Comparison of ENCODE assay signal across 24 cellular contexts in genomic region chr5:169283887-169284286, GRCh38.
"Had no signal": no experiment of that assay in that cellular context is flagged by ENCODE, and none has a peak within 500 bp of the region (broad histone marks: within the 10 kb centered on the region; RNA-seq: fewer than 3 reads in every experiment).

No MANE protein-coding gene starts in this region.

- H3K4me3 ChIP-seq: stomach, suprapubic skin, testis, thoracic aorta, thyroid gland, tibial artery, tibial nerve, transverse colon, upper lobe of left lung, upper lobe of right lung, uterus, vagina had no signal

- H3K36me3 ChIP-seq: stomach, suprapubic skin, thoracic aorta, thyroid gland, tibial artery, tibial nerve, transverse colon, upper lobe of left lung, upper lobe of right lung, uterus, vagina had no signal

- H3K27me3 ChIP-seq: stomach, suprapubic skin, testis, thyroid gland, tibial artery, tibial nerve, transverse colon, upper lobe of left lung, upper lobe of right lung, uterus, vagina had no signal

- H3K27ac ChIP-seq: stomach, suprapubic skin, testis, thoracic aorta, thyroid gland, tibial artery, tibial nerve, upper lobe of left lung, upper lobe of right lung, uterus, vagina had no signal

- DNase-seq: stimulated activated CD4-positive, alpha-beta T cell treated with anti-CD3 and anti-CD28 coated beads, Interleukin-2, amount 100 ng/mL, for 48 hours; stimulated activated CD4-positive, alpha-beta T cell treated with anti-CD3 and anti-CD28 coated beads, Interleukin-4, amount 100 ng/mL, for 1 hour; stimulated activated CD4-positive, alpha-beta T cell treated with anti-CD3 and anti-CD28 coated beads, Interleukin-4, amount 100 ng/mL, for 24 hours; stimulated activated CD4-positive, alpha-beta T cell treated with anti-CD3 and anti-CD28 coated beads, Interleukin-4, amount 100 ng/mL, for 4 hours; stimulated activated CD8-positive, alpha-beta memory T cell treated with anti-CD3 and anti-CD28 coated beads, Interleukin-4, amount 100 ng/mL, for 48 hours; stimulated activated naive B cell treated with anti-CD40 and anti-IgM and Interleukin-4, amounts not matched to agents 10 μg/mL and 1 μg/mL and 100 μg/mL, for 72 hours; stimulated activated naive CD4-positive, alpha-beta T cell; stimulated activated naive CD4-positive, alpha-beta T cell treated with Interleukin-2 at 50 U/mL for 16 hours; stimulated activated naive CD8-positive, alpha-beta T cell treated with anti-CD3 and anti-CD28 coated beads, Interleukin-15, amount 100 ng/mL, for 72 hours; stimulated activated naive CD8-positive, alpha-beta T cell treated with anti-CD3 and anti-CD28 coated beads, Interleukin-15, Interleukin-2, amounts not matched to agents 100 U/mL and 50 U/mL, for 24 hours; stomach; substantia nigra; testis; thyroid gland; tibial artery; transverse colon; trophoblast cell; upper lobe of left lung; upper lobe of right lung; uterus had no signal

- H3K4me1 ChIP-seq: testis, tibial nerve had no signal

- H3K9me3 ChIP-seq: suprapubic skin, testis, thoracic aorta, thyroid gland, tibial artery, upper lobe of left lung, upper lobe of right lung, vagina had no signal
